ENCODE assay signal across 13 cellular contexts in the genomic region with DNA sequence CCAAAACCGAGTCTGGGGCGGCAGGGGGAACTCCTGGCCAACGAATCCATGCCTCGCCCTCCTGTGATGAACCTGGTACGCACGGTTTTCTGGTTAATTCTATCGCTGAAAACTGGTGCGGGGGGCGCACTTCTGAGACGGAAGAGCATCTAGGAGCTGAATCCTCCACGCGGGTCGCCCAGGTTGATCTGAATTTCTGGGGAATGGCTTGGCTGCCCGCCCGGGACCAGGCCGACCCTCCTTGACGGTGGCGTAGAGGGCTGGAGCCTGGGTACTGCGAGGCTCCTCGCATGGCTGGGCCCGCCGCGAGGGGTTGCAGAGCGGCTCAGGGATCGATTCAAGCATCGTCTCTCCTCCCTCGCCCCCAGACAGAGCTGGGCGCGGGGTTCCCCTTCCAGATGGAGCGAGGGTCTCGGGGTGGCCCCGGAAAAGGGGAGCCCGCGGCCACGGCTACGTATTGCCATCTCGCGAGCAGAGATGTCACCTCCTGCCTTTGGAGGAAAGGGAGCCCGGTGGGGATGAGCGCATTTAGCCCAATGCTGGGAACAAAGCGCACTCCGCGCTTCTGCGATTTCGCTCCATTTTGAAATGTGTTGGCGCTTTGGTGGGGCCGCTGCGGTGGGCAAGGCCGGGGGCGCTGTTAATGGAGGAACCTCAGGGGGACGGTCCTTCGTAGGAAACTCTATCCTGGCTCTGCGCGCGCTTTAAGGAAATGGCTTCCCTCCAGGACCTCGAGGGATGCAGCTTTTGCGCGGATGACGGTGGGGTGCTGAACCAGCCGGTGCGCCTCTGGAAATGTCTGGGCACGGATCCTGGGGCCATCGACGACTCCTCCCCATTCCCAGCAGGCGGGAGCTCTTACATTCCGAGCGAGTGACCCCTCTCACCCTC. TPM values are rescaled to one million over a fixed set of nuclear protein-coding genes. Genes with fewer than 3 reads are reported as not detected.
DNase-seq lines count a peak whose midpoint lies in the region; ATAC-seq and TF ChIP-seq lines count a peak whose summit lies in the region.
"Had no signal": no experiment of that assay in that cellular context is flagged by ENCODE, and none has a peak within 500 bp of the region (broad histone marks: within the 10 kb centered on the region; RNA-seq: fewer than 3 reads in every experiment).

No MANE protein-coding gene starts in this region.

- no peak for ATAC-seq in activated T-cell treated with anti-CD3 and anti-CD28 coated beads, Interleukin-2, amount 50 U/mL, for 4 hours
- ATAC-seq in psoas muscle, result no peak
- ATAC-seq in GM21526 (IDR thresholded peaks at IDR 0.05; ENCODE audit: low FRiP score, unreplicated experiment), result no peak
- ATAC-seq: upper lobe of right lung had no signal

- peaks cover 22% of the 10 kb centered on the region for H3K4me1 Mint-ChIP-seq in activated T-cell treated with anti-CD3 and anti-CD28 coated beads, Interleukin-2, amount 50 U/mL, for 4 hours (ENCODE audit: low read depth)

- no peaks in the 10 kb centered on the region for H3K9me3 ChIP-seq in psoas muscle
- H3K9me3 ChIP-seq: upper lobe of right lung had no signal

- no peaks in the 10 kb centered on the region for H3K36me3 Mint-ChIP-seq in activated T-cell treated with anti-CD3 and anti-CD28 coated beads, Interleukin-2, amount 50 U/mL, for 4 hours (ENCODE audit: insufficient read depth)

- intact Hi-C loops in head of caudate nucleus (cut with DNase I) (no loop called here), psoas muscle (cut with DNase I) (loop anchor here in 1 of 2 donors (10.0 kb wide), 1 partner anchor 48 kb away; no protein-coding TSS in a partner anchor)

- peak overlapping the region; percentile 97 for H3K4me3 ChIP-seq in psoas muscle

- H3K27me3 Mint-ChIP-seq in activated T-cell treated with anti-CD3 and anti-CD28 coated beads, Interleukin-2, amount 50 U/mL, for 4 hours (ENCODE audit: low read depth), result peaks cover 55% of the 10 kb centered on the region

- no peaks in the 10 kb centered on the region for H3K9me3 Mint-ChIP-seq in activated T-cell treated with anti-CD3 and anti-CD28 coated beads, Interleukin-2, amount 50 U/mL, for 4 hours

- no peaks in the 10 kb centered on the region for H3K27me3 ChIP-seq in psoas muscle (ENCODE audit: insufficient read depth in 3 of 3, low read length in 2 of 3)

- no peak overlapping the region for H3K4me3 Mint-ChIP-seq in activated T-cell treated with anti-CD3 and anti-CD28 coated beads, Interleukin-2, amount 50 U/mL, for 4 hours

- H3K36me3 ChIP-seq in psoas muscle (ENCODE audit: insufficient read depth in 1 of 2, low read depth in 1 of 2), result no peaks in the 10 kb centered on the region
- H3K36me3 ChIP-seq: upper lobe of right lung had no signal

- peaks cover 52% of the 10 kb centered on the region for H3K4me1 ChIP-seq in psoas muscle

- no peak for TF ChIP-seq CTCF in psoas muscle (IDR thresholded peaks at IDR 0.05)

- 43 to 51% (median 46%) methylated on average over 63 to 67 of the region's 67 CpGs for WGBS in psoas muscle, 3 donors

- peak; percentile 25 for DNase-seq in activated T-cell treated with anti-CD3 and anti-CD28 coated beads, Interleukin-2, amount 50 U/mL, for 1 hour
- no peak for DNase-seq in activated T-cell treated with anti-CD3 and anti-CD28 coated beads, Interleukin-2, amount 50 U/mL, for 4 hours
- DNase-seq in NCI-H2171 treated with DMSO at 0.1 percent for 48 hours (lab: John Stamatoyannopoulos, UW) (peak; percentile 76), head of caudate nucleus (peak in 40 of 42 donors; percentile 28 to 74 (median 56)), psoas muscle (no peak), NCI-H128 (lab: John Stamatoyannopoulos, UW; ENCODE audit: unreplicated experiment) (no peak)
- DNase-seq in activated effector memory CD4-positive, alpha-beta T cell treated with Interleukin-2 at 50 U/mL for 16 hours, result no peak
- DNase-seq: foreskin melanocyte, NCI-H510A, upper lobe of right lung had no signal

- H3K27ac ChIP-seq in psoas muscle, result peak overlapping the region; percentile 88
- H3K27ac ChIP-seq: upper lobe of right lung had no signal

RNA-seq across cellular contexts. Expression of gene MAPT, which starts 2.7 kb away (rescaled TPM):
- total RNA-seq in activated T-cell treated with anti-CD3 and anti-CD28 coated beads, Interleukin-2, amount 50 U/mL, for 4 hours, result 1 to 10 TPM; 1.3 to 1.8 (median 1.8) TPM
- 100 to 1,000 TPM; 104 to 253 (median 170) TPM for total RNA-seq in psoas muscle
- 10 to 100 TPM; 16.0 to 61.3 (median 43.9) TPM for polyA plus RNA-seq in psoas muscle

RNA-seq across cellular contexts. Expression of gene SPPL2C, which starts 52.4 kb away (rescaled TPM):
- not detected for total RNA-seq in activated T-cell treated with anti-CD3 and anti-CD28 coated beads, Interleukin-2, amount 50 U/mL, for 4 hours
- total RNA-seq in psoas muscle, result not detected
- polyA plus RNA-seq in psoas muscle, result not detected
- total RNA-seq: cardiac septum, myocyte, upper lobe of right lung had no signal

Comparison
In these comparisons a context has a peak if more than half of its experiments do, and no peak if none do; other contexts are left out.
1. DNase-seq: peak in activated T-cell treated with anti-CD3 and anti-CD28 coated beads, Interleukin-2, amount 50 U/mL, for 1 hour (single experiment), NCI-H2171 treated with DMSO at 0.1 percent for 48 hours (single experiment) and head of caudate nucleus (40 of 42); none in activated T-cell treated with anti-CD3 and anti-CD28 coated beads, Interleukin-2, amount 50 U/mL, for 4 hours (single experiment), psoas muscle (0 of 2), activated effector memory CD4-positive, alpha-beta T cell treated with Interleukin-2 at 50 U/mL for 16 hours (single experiment) and NCI-H128 (single experiment).
2. RNA of gene MAPT, which starts 2.7 kb away (total RNA-seq): 104 to 253 TPM in psoas muscle; 1.3 to 1.8 TPM in activated T-cell treated with anti-CD3 and anti-CD28 coated beads, Interleukin-2, amount 50 U/mL, for 4 hours; every median in the first group is over 10 times any median in the second.